ENCODE assay signal across 9 cellular contexts in genomic region chr10:74058071-74058470, GRCh38.
DNase-seq lines count a peak whose midpoint lies in the region; ATAC-seq, FAIRE-seq and TF ChIP-seq lines count a peak whose summit lies in the region.
"Had no signal": no experiment of that assay in that cellular context is flagged by ENCODE, and none has a peak within 500 bp of the region (broad histone marks: within the 10 kb centered on the region; RNA-seq: fewer than 3 reads in every experiment).

No MANE protein-coding gene starts in this region.

- intact Hi-C loops in activated T-helper 2 cell treated with anti-CD3 and anti-CD28 coated beads, Interferon-gamma antibody, Interleukin-2, Interleukin-4, amounts not matched to agents 10 μg/mL and 5 μg/mL and 100 μg/mL, durations not matched to agents 14 hours and 24 hours and 36 hours (cut with micrococcal nuclease): loop anchor here (5.0 kb wide), 1 partner anchor 576 kb away; no protein-coding TSS in a partner anchor
- intact Hi-C loops in thyroid gland (cut with DNase I): no loop called here
- intact Hi-C loops in HepG2 (cut with micrococcal nuclease; ENCODE audit: unreplicated experiment): no loop called here

- in situ Hi-C loops in HepG2 (cut with HindIII; ENCODE audit: extremely low pct_ligation_motif_present, low pct_unique_long_range_greater_than_20kb): no loop called here

- H3K4me1 ChIP-seq in KMS-11 (ENCODE audit: low read depth, poor library complexity, severe bottlenecking): peaks cover 29% of the 10 kb centered on the region
- peaks cover 20 to 25% (median 23%) of the 10 kb centered on the region in 3 donors for H3K4me1 ChIP-seq in skeletal muscle tissue (ENCODE audit: control insufficient read depth in 3 of 3, insufficient read depth in 3 of 3, low read length in 3 of 3)
- H3K4me1 ChIP-seq in thyroid gland: peaks cover 8 to 34% of the 10 kb centered on the region in 2 donors
- H3K4me1 ChIP-seq in HepG2 (ENCODE audit: insufficient read depth, low read length): peaks cover 13% of the 10 kb centered on the region

- TF ChIP-seq POLR2A in thyroid gland (IDR thresholded peaks at IDR 0.05): no peak
- TF ChIP-seq POLR2A in HepG2 (IDR thresholded peaks at IDR 0.05; ENCODE audit: insufficient read depth in 1 of 2, low read depth in 2 of 2, low read length in 2 of 2): no peak

- DNase-seq in activated T-cell treated with anti-CD3 and anti-CD28 coated beads, Interleukin-2, amount 50 U/mL, for 24 hours: no peak
- no peak for DNase-seq in activated T-cell treated with anti-CD3 and anti-CD28 coated beads, Interleukin-2, amount 50 U/mL, for 48 hours
- DNase-seq in activated T-helper 2 cell treated with anti-CD3 and anti-CD28 coated beads, Interferon-gamma antibody, Interleukin-2, Interleukin-4, amounts not matched to agents 10 μg/mL and 5 μg/mL and 100 μg/mL, durations not matched to agents 14 hours and 24 hours and 36 hours (ENCODE audit: low spot score): no peak
- DNase-seq in thyroid gland (no peak), HepG2 (ENCODE audit: low spot score) (no peak)
- DNase-seq: cortex of kidney had no signal

- TF ChIP-seq CTCF in KMS-11 (conservative IDR thresholded peaks at IDR 0.05; ENCODE audit: low read depth, low read length) (no peak), thyroid gland (IDR thresholded peaks at IDR 0.05) (no peak), HepG2 (CRISPR knock-in tag; IDR thresholded peaks at IDR 0.05) (no peak)

- WGBS in thyroid gland, 2 donors: 23 to 44% methylated on average over 4 of the region's 4 CpGs
- 84% methylated on average over 4 of the region's 4 CpGs for WGBS in HepG2 (ENCODE audit: low lambda C conversion rate)

- H3K79me2 ChIP-seq in KMS-11 (ENCODE audit: insufficient read depth, low read depth): no peaks in the 10 kb centered on the region
- H3K79me2 ChIP-seq in HepG2 (ENCODE audit: insufficient read depth, low read length): no peaks in the 10 kb centered on the region

- TF ChIP-seq RAD21 in HepG2 (CRISPR knock-in tag; IDR thresholded peaks at IDR 0.05): no peak

- H3K9ac ChIP-seq in KMS-11: no peak overlapping the region
- H3K9ac ChIP-seq in skeletal muscle tissue (ENCODE audit: low read depth in 1 of 3, low read length in 3 of 3): peak overlapping the region in 1 of 3 donors; percentile 4
- no peak overlapping the region for H3K9ac ChIP-seq in HepG2 (ENCODE audit: insufficient read depth, low read depth, low read length)

- no peak overlapping the region for H2AFZ ChIP-seq in KMS-11 (ENCODE audit: low read depth)
- H2AFZ ChIP-seq in HepG2 (ENCODE audit: low read length): no peak overlapping the region

- ATAC-seq in HepG2: no peak
- ATAC-seq in HG02840 (IDR thresholded peaks at IDR 0.05; ENCODE audit: low FRiP score, unreplicated experiment): no peak

- H3K27ac Mint-ChIP-seq in activated T-cell treated with anti-CD3 and anti-CD28 coated beads, Interleukin-2, amount 50 U/mL, for 24 hours: peak overlapping the region; percentile 57
- H3K27ac Mint-ChIP-seq in activated T-helper 2 cell treated with anti-CD3 and anti-CD28 coated beads, Interferon-gamma antibody, Interleukin-2, Interleukin-4, amounts not matched to agents 10 μg/mL and 5 μg/mL and 100 μg/mL, durations not matched to agents 14 hours and 24 hours and 36 hours: peak overlapping the region; percentile 1

- CTCF ChIA-PET in HepG2 (lab: Yijun Ruan, JAX; ENCODE audit: low intra/inter-chr PET ratio, low total read pairs): no interaction called here

- peaks cover 44% of the 10 kb centered on the region for H3K4me1 Mint-ChIP-seq in activated T-cell treated with anti-CD3 and anti-CD28 coated beads, Interleukin-2, amount 50 U/mL, for 24 hours (ENCODE audit: low read depth)
- peaks cover 49% of the 10 kb centered on the region for H3K4me1 Mint-ChIP-seq in activated T-helper 2 cell treated with anti-CD3 and anti-CD28 coated beads, Interferon-gamma antibody, Interleukin-2, Interleukin-4, amounts not matched to agents 10 μg/mL and 5 μg/mL and 100 μg/mL, durations not matched to agents 14 hours and 24 hours and 36 hours (ENCODE audit: low read depth)

- BruUV-seq in HepG2 (replicated peaks; lab: Mats Ljungman, UMichigan): no TSS peak

- H3K4me3 Mint-ChIP-seq in activated T-cell treated with anti-CD3 and anti-CD28 coated beads, Interleukin-2, amount 50 U/mL, for 24 hours: peak overlapping the region; percentile 18
- peak overlapping the region; percentile 0 for H3K4me3 Mint-ChIP-seq in activated T-helper 2 cell treated with anti-CD3 and anti-CD28 coated beads, Interferon-gamma antibody, Interleukin-2, Interleukin-4, amounts not matched to agents 10 μg/mL and 5 μg/mL and 100 μg/mL, durations not matched to agents 14 hours and 24 hours and 36 hours (ENCODE audit: low read depth)

- H3K4me3 ChIP-seq in KMS-11 (IDR thresholded peaks at IDR 0.05; ENCODE audit: insufficient read depth, low read depth, low read length): no peak overlapping the region
- peak overlapping the region in 2 of 3 donors; percentile 0 to 25 for H3K4me3 ChIP-seq in skeletal muscle tissue (ENCODE audit: low read length in 3 of 3)
- H3K4me3 ChIP-seq in thyroid gland (replicated peaks in 1 of 3): no peak overlapping the region
- H3K4me3 ChIP-seq in HepG2 (replicated peaks in 1 of 3; ENCODE audit: insufficient read depth in 1 of 3, low read depth in 2 of 3, low read length in 3 of 3): no peak overlapping the region

- FAIRE-seq in HepG2 (lab: Jason Lieb, UNC): no peak

- POLR2A ChIA-PET in HepG2 (lab: Yijun Ruan, JAX): no interaction called here

- no peaks in the 10 kb centered on the region for H3K27me3 Mint-ChIP-seq in activated T-cell treated with anti-CD3 and anti-CD28 coated beads, Interleukin-2, amount 50 U/mL, for 24 hours
- no peaks in the 10 kb centered on the region for H3K27me3 Mint-ChIP-seq in activated T-helper 2 cell treated with anti-CD3 and anti-CD28 coated beads, Interferon-gamma antibody, Interleukin-2, Interleukin-4, amounts not matched to agents 10 μg/mL and 5 μg/mL and 100 μg/mL, durations not matched to agents 14 hours and 24 hours and 36 hours (ENCODE audit: low read depth)

- no peaks in the 10 kb centered on the region for H3K27me3 ChIP-seq in KMS-11 (ENCODE audit: insufficient read depth, low read depth)
- H3K27me3 ChIP-seq in skeletal muscle tissue (ENCODE audit: control insufficient read depth in 3 of 3, insufficient read depth in 3 of 3, low read length in 3 of 3): no peaks in the 10 kb centered on the region
- H3K27me3 ChIP-seq in thyroid gland: no peaks in the 10 kb centered on the region
- H3K27me3 ChIP-seq in HepG2 (ENCODE audit: control insufficient read depth in 1 of 2, insufficient read depth in 2 of 2, low read length in 2 of 2): no peaks in the 10 kb centered on the region

- H3K9me3 Mint-ChIP-seq in activated T-cell treated with anti-CD3 and anti-CD28 coated beads, Interleukin-2, amount 50 U/mL, for 24 hours: no peaks in the 10 kb centered on the region
- peaks cover 5% of the 10 kb centered on the region for H3K9me3 Mint-ChIP-seq in activated T-helper 2 cell treated with anti-CD3 and anti-CD28 coated beads, Interferon-gamma antibody, Interleukin-2, Interleukin-4, amounts not matched to agents 10 μg/mL and 5 μg/mL and 100 μg/mL, durations not matched to agents 14 hours and 24 hours and 36 hours

- H3K9me3 ChIP-seq in skeletal muscle tissue (ENCODE audit: control insufficient read depth in 3 of 3, low read length in 3 of 3) (peaks cover 0 to 2% (median 1%) of the 10 kb centered on the region in 3 donors), thyroid gland (no peaks in the 10 kb centered on the region), HepG2 (ENCODE audit: low read length) (no peaks in the 10 kb centered on the region)

- TF ChIP-seq EP300 in HepG2 (IDR thresholded peaks at IDR 0.05; ENCODE audit: low read depth in 2 of 2, low read length in 2 of 2): no peak
- TF ChIP-seq EP300 in HepG2 (CRISPR knock-in tag; IDR thresholded peaks at IDR 0.05; ENCODE audit: borderline replicate concordance): no peak

- H4K20me1 ChIP-seq in KMS-11 (ENCODE audit: insufficient read depth) (no peaks in the 10 kb centered on the region), HepG2 (ENCODE audit: insufficient read depth, low read length) (no peaks in the 10 kb centered on the region)

- H3K27ac ChIP-seq in KMS-11 (no peak overlapping the region; the same call in 1 of the 2 replicates), skeletal muscle tissue (ENCODE audit: low read depth, low read length) (peak overlapping the region; percentile 34), thyroid gland (peak overlapping the region in 1 of 3 donors; percentile 7), HepG2 (ENCODE audit: extremely low read length, insufficient read depth, low read length) (no peak overlapping the region)

- peaks cover 7% of the 10 kb centered on the region for H3K36me3 Mint-ChIP-seq in activated T-cell treated with anti-CD3 and anti-CD28 coated beads, Interleukin-2, amount 50 U/mL, for 24 hours (ENCODE audit: low read depth)
- H3K36me3 Mint-ChIP-seq in activated T-helper 2 cell treated with anti-CD3 and anti-CD28 coated beads, Interferon-gamma antibody, Interleukin-2, Interleukin-4, amounts not matched to agents 10 μg/mL and 5 μg/mL and 100 μg/mL, durations not matched to agents 14 hours and 24 hours and 36 hours (ENCODE audit: low read depth): peaks cover 15% of the 10 kb centered on the region

- H3K4me2 ChIP-seq in KMS-11 (peak overlapping the region; percentile 11; the same call in 1 of the 2 replicates), HepG2 (ENCODE audit: low read depth, low read length) (no peak overlapping the region)

- H3K36me3 ChIP-seq in KMS-11 (ENCODE audit: insufficient read depth) (no peaks in the 10 kb centered on the region), skeletal muscle tissue (ENCODE audit: control insufficient read depth in 3 of 3, insufficient read depth in 3 of 3, low read length in 3 of 3) (no peaks in the 10 kb centered on the region), thyroid gland (no peaks in the 10 kb centered on the region), HepG2 (replicated peaks in 1 of 2; ENCODE audit: control insufficient read depth in 1 of 2, insufficient read depth in 2 of 2, low read length in 2 of 2) (no peaks in the 10 kb centered on the region)

TF ChIP-seq in HepG2, 621 proteins besides CTCF, POLR2A, EP300 and RAD21 (continues in another document):
- no peak for TF ChIP-seq ZNF660 (CRISPR knock-in tag; IDR thresholded peaks at IDR 0.05; ENCODE audit: borderline replicate concordance, low read depth)

Comparison
In these comparisons a context has a peak if more than half of its experiments do, and no peak if none do; other contexts are left out.
1. H3K4me3 ChIP-seq: peak in skeletal muscle tissue (2 of 3); none in KMS-11 (single experiment), thyroid gland (0 of 3) and HepG2 (0 of 3).